Comparison of ENCODE assay signal across 1 cellular context in genomic region chr4:6785572-6785925, GRCh38.
TF ChIP-seq lines count a peak whose summit lies in the region.

No MANE protein-coding gene starts in this region.

TF ChIP-seq in HepG2, 621 proteins besides CTCF, POLR2A, EP300 and RAD21 (continued from another document):
- TF ChIP-seq ZNF317 (CRISPR knock-in tag; IDR thresholded peaks at IDR 0.05) (no peak), PHB2 (IDR thresholded peaks at IDR 0.05; ENCODE audit: partially characterized antibody) (no peak), ZNF652 (CRISPR knock-in tag; IDR thresholded peaks at IDR 0.05; ENCODE audit: borderline replicate concordance, low read depth) (no peak), NAIF1 (CRISPR knock-in tag; IDR thresholded peaks at IDR 0.05; ENCODE audit: borderline replicate concordance) (no peak), CENPT (CRISPR knock-in tag; IDR thresholded peaks at IDR 0.05; ENCODE audit: low read depth) (no peak), SYNCRIP (IDR thresholded peaks at IDR 0.05; ENCODE audit: insufficient read depth, low read depth, low read length) (no peak)
TF ChIP-seq in HepG2: peak in this region for 0.
